Comparison of ENCODE assay signal across 23 cellular contexts in genomic region chr15:93190238-93190637, GRCh38.
"Had no signal": no experiment of that assay in that cellular context is flagged by ENCODE, and none has a peak within 500 bp of the region (broad histone marks: within the 10 kb centered on the region; RNA-seq: fewer than 3 reads in every experiment).

No MANE protein-coding gene starts in this region.

- H3K4me3 Mint-ChIP-seq: mesothelial cell of epicardium; naive B cell; natural killer cell; nephron progenitor cell; stimulated activated naive B cell treated with anti-CD40 and anti-IgM and Interleukin-4, amounts not matched to agents 10 μg/mL and 1 μg/mL and 100 μg/mL, for 72 hours had no signal

- H3K4me2 ChIP-seq: smooth muscle cell had no signal

- H3K4me3 ChIP-seq: left ventricle myocardium inferior, lung, ovary, right atrium auricular region, right lobe of liver, smooth muscle cell, stomach, testis, thyroid gland, transverse colon, upper lobe of left lung had no signal

- H3K4me1 Mint-ChIP-seq: naive B cell; natural killer cell; stimulated activated naive B cell treated with anti-CD40 and anti-IgM and Interleukin-4, amounts not matched to agents 10 μg/mL and 1 μg/mL and 100 μg/mL, for 72 hours had no signal

- H3K27me3 ChIP-seq: ovary, right atrium auricular region, right lobe of liver, stomach, testis, thyroid gland, upper lobe of left lung had no signal

- H3K27ac Mint-ChIP-seq: mesothelial cell of epicardium; natural killer cell; nephron progenitor cell; progenitor cell of endocrine pancreas; stimulated activated naive B cell treated with anti-CD40 and anti-IgM and Interleukin-4, amounts not matched to agents 10 μg/mL and 1 μg/mL and 100 μg/mL, for 72 hours had no signal

- ATAC-seq: natural killer cell; right lobe of liver; stimulated activated naive B cell treated with anti-CD40 and anti-IgM and Interleukin-4, amounts not matched to agents 10 μg/mL and 1 μg/mL and 100 μg/mL, for 72 hours; stimulated activated naive CD8-positive, alpha-beta T cell treated with anti-CD3 and anti-CD28 coated beads, Interleukin-15, Interleukin-2, amounts not matched to agents 100 U/mL and 50 U/mL, for 24 hours had no signal

- H3K9me3 ChIP-seq: left ventricle myocardium inferior, ovary, right atrium auricular region, right lobe of liver, stomach, testis, thyroid gland, transverse colon, upper lobe of left lung had no signal

- H3K36me3 Mint-ChIP-seq: mesothelial cell of epicardium; naive B cell; natural killer cell; stimulated activated naive B cell treated with anti-CD40 and anti-IgM and Interleukin-4, amounts not matched to agents 10 μg/mL and 1 μg/mL and 100 μg/mL, for 72 hours had no signal

- H3K27ac ChIP-seq: left ventricle myocardium inferior, ovary, right atrium auricular region, right lobe of liver, stomach, testis, thyroid gland, transverse colon, upper lobe of left lung had no signal

- DNase-seq: hippocampal formation; islet precursor cell; left ventricle myocardium inferior; mesendoderm; naive B cell; natural killer cell; nephron progenitor cell; ovary; right lobe of liver; stimulated activated CD4-positive, alpha-beta T cell treated with anti-CD3 and anti-CD28 coated beads, Interleukin-2, amount 100 ng/mL, for 24 hours; stimulated activated CD4-positive, alpha-beta T cell treated with anti-CD3 and anti-CD28 coated beads, Interleukin-4, amount 100 ng/mL, for 1 hour; stimulated activated naive B cell treated with anti-CD40 and anti-IgM and Interleukin-4, amounts not matched to agents 10 μg/mL and 1 μg/mL and 100 μg/mL, for 72 hours; stimulated activated naive CD8-positive, alpha-beta T cell treated with anti-CD3 and anti-CD28 coated beads, Interleukin-15, Interleukin-2, amounts not matched to agents 100 U/mL and 50 U/mL, for 24 hours; stomach; testis; thyroid gland; transverse colon; upper lobe of left lung had no signal

- H3K4me1 ChIP-seq: left ventricle myocardium inferior, right atrium auricular region, right lobe of liver, stomach, testis, thyroid gland, transverse colon, upper lobe of left lung had no signal

- H3K9me3 Mint-ChIP-seq: mesothelial cell of epicardium; natural killer cell; stimulated activated naive B cell treated with anti-CD40 and anti-IgM and Interleukin-4, amounts not matched to agents 10 μg/mL and 1 μg/mL and 100 μg/mL, for 72 hours had no signal

- H3K36me3 ChIP-seq: left ventricle myocardium inferior, ovary, right atrium auricular region, right lobe of liver, stomach, thyroid gland, transverse colon, upper lobe of left lung had no signal
